Comparison of ENCODE assay signal across 19 cellular contexts in the genomic region with DNA sequence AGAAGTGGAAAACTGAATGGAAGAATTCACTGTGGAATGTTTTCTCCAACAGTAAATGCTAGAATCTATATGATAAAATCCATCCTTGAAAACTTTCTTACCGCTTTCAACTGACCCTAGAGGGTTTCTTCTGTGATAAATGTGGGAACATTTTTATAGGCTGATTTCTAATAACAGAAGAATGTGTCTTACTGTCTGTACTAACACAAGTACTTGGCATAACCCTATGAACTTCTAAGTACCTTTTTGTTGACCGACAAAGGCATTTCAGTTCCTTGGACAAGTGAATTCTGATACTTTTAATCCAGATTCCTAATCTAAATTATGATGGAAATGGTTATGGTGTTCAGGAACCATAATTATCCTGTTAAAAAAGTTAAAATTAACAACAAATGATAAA.
"Had no signal": no experiment of that assay in that cellular context is flagged by ENCODE, and none has a peak within 500 bp of the region (broad histone marks: within the 10 kb centered on the region; RNA-seq: fewer than 3 reads in every experiment).

No MANE protein-coding gene starts in this region.

- H3K27me3 ChIP-seq: ascending aorta, cardiac muscle cell, neutrophil, pancreas, upper lobe of right lung had no signal

- H3K36me3 ChIP-seq: ascending aorta, cardiac muscle cell, neutrophil, pancreas, upper lobe of right lung, WERI-Rb-1 had no signal

- H3K4me1 ChIP-seq: ascending aorta, psoas muscle, upper lobe of right lung had no signal

- H3K4me3 ChIP-seq: ascending aorta, cardiac muscle cell, pancreas, psoas muscle, upper lobe of right lung had no signal

- ATAC-seq: activated CD8-positive, alpha-beta T cell treated with anti-CD3 and anti-CD28 coated beads, Interleukin-2, amount 10 ng/mL, durations not matched to agents 7 days and 5 days; pancreas; psoas muscle; right cardiac atrium; stimulated activated naive CD8-positive, alpha-beta T cell treated with anti-CD3 and anti-CD28 coated beads, Interleukin-15, Interleukin-2, amounts not matched to agents 100 U/mL and 50 U/mL, for 24 hours; upper lobe of right lung had no signal

- H3K9me3 ChIP-seq: ascending aorta, pancreas, psoas muscle, upper lobe of right lung had no signal

- DNase-seq: activated CD4-positive, alpha-beta T cell treated with anti-CD3 and anti-CD28 coated beads for 1 hour; activated CD4-positive, alpha-beta T cell treated with anti-CD3 and anti-CD28 coated beads, Interleukin-2, amount 50 U/mL, for 1 hour; activated CD8-positive, alpha-beta T cell treated with anti-CD3 and anti-CD28 coated beads, Interleukin-2, amount 10 ng/mL, durations not matched to agents 7 days and 5 days; activated gamma-delta T cell; activated naive CD4-positive, alpha-beta T cell treated with anti-CD3 and anti-CD28 coated beads, Interleukin-2, amount 50 U/mL, for 16 hours; effector CD4-positive, alpha-beta T cell; hippocampal formation; pancreas; psoas muscle; right cardiac atrium; stimulated activated CD4-positive, alpha-beta T cell treated with anti-CD3 and anti-CD28 coated beads, Interleukin-12 subunit alpha, Interleukin-12 subunit beta, amount 100 ng/mL, for 4 hours; stimulated activated CD4-positive, alpha-beta T cell treated with anti-CD3 and anti-CD28 coated beads, Interleukin-4, amount 100 ng/mL, for 4 hours; stimulated activated naive CD8-positive, alpha-beta T cell treated with anti-CD3 and anti-CD28 coated beads, Interleukin-15, Interleukin-2, amounts not matched to agents 100 U/mL and 50 U/mL, for 24 hours; T-helper 1 cell; upper lobe of right lung; WERI-Rb-1 had no signal

- H3K27ac ChIP-seq: ascending aorta, cardiac muscle cell, neutrophil, pancreas, psoas muscle, upper lobe of right lung, WERI-Rb-1 had no signal
